In the genomic region with DNA sequence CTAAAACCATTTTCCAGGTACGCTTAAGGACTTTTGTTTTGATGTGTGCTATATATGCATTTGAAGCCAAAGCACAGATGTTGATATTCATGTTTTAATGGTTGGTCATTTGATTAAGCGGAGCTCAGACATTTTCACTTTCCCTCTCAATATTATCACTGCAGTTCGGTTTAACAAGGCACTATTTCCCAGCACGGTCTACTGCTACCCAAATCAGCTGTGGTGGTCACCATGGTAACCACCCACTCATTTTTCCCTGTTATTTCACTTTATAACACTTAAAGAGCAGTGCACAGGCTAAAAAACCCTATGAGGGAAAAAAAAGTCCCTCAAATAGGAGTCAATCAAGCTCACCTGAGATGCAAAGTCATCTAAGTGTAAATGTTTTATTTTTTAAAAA, we compare ENCODE assay signal across 12 cellular contexts.
DNase-seq lines count a peak whose midpoint lies in the region; ATAC-seq lines count a peak whose summit lies in the region.
"Had no signal": no experiment of that assay in that cellular context is flagged by ENCODE, and none has a peak within 500 bp of the region (broad histone marks: within the 10 kb centered on the region; RNA-seq: fewer than 3 reads in every experiment).

No MANE protein-coding gene starts in this region.

- DNase-seq in Ammon's horn (ENCODE audit: low spot score) = peak; percentile 56
- DNase-seq in NCI-H69 (lab: John Stamatoyannopoulos, UW) = peak; percentile 35
- DNase-seq in left kidney (ENCODE audit: low read depth, low spot score) = peak; percentile 36
- DNase-seq in GF-D8 (lab: John Stamatoyannopoulos, UW) = no peak
- DNase-seq in midbrain (lab: John Stamatoyannopoulos, UW) = no peak
- DNase-seq in Kasumi-1 (lab: John Stamatoyannopoulos, UW) = no peak
- DNase-seq: activated CD4-positive, alpha-beta T cell treated with anti-CD3 and anti-CD28 coated beads, Interleukin-2, amount 10 ng/mL, durations not matched to agents 7 days and 5 days; foreskin fibroblast; left lung; stimulated activated CD4-positive, alpha-beta T cell treated with anti-CD3 and anti-CD28 coated beads, Interleukin-4, amount 100 ng/mL, for 24 hours had no signal

- ATAC-seq in GM21390 (IDR thresholded peaks at IDR 0.05; ENCODE audit: unreplicated experiment) (peak; percentile 52), HG02642 (IDR thresholded peaks at IDR 0.05; ENCODE audit: poor library complexity, unreplicated experiment) (no peak)

Comparison
In these comparisons a context has a peak if more than half of its experiments do, and no peak if none do; other contexts are left out.
1. DNase-seq: peak in Ammon's horn (single experiment), NCI-H69 (single experiment) and left kidney (single experiment); none in GF-D8 (single experiment), midbrain (single experiment) and Kasumi-1 (0 of 2).